ENCODE assay signal across 18 cellular contexts in the genomic region with DNA sequence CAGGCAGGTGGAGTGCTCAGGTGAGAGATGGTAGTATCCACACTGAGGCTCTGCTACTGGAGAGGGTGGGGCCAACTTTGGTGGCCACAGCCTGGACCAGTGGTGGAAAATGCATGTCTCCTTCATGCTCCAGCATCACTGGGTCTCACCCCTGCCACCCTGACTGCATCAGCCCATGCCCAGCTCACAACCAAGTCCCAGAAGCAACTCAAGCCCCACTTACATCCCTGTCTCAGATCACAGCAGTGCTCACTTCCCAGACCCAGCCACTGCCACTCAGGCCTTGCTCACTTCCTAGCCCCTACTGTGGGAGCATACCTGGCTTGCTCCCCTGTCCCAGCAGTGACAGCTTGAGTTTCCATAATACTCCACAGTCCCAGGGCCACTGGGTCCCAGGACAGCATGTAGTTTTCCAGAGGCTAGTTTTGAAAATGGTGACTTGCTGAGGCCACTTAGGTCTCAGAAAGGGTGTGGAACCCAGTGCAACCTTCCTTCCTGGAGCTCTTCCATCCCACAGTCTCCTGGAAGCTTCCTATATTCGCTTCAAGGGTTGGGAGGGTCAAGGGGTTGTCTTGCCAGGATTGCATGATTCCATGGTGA.
"Had no signal": no experiment of that assay in that cellular context is flagged by ENCODE, and none has a peak within 500 bp of the region (broad histone marks: within the 10 kb centered on the region; RNA-seq: fewer than 3 reads in every experiment).

No MANE protein-coding gene starts in this region.

- DNase-seq: effector CD4-positive, alpha-beta T cell; mammary epithelial cell; mucosa of descending colon; naive thymus-derived CD8-positive, alpha-beta T cell; psoas muscle; retina; right lobe of liver; stimulated activated CD4-positive, alpha-beta T cell treated with anti-CD3 and anti-CD28 coated beads, Interleukin-15, amount 100 ng/mL, for 24 hours; stimulated activated CD4-positive, alpha-beta T cell treated with anti-CD3 and anti-CD28 coated beads, Interleukin-1b, Interleukin-23, amount 100 ng/mL, for 48 hours; stimulated activated CD4-positive, alpha-beta T cell treated with anti-CD3 and anti-CD28 coated beads, Interleukin-4, amount 100 ng/mL, for 24 hours; tibial artery; upper lobe of left lung had no signal

- ATAC-seq: esophagus mucosa; heart left ventricle; left lobe of liver; mucosa of descending colon; naive thymus-derived CD8-positive, alpha-beta T cell; psoas muscle; stimulated activated memory B cell treated with anti-CD40 and anti-IgM and Interleukin-4, amounts not matched to agents 10 μg/mL and 1 μg/mL and 100 μg/mL, for 72 hours had no signal

- FAIRE-seq: endometrium, frontal cortex had no signal
